In genomic region chr1:243725075-243725474, GRCh38 we compare ENCODE assay signal across 22 cellular contexts.
DNase-seq lines count a peak whose midpoint lies in the region; ATAC-seq and TF ChIP-seq lines count a peak whose summit lies in the region.
"Had no signal": no experiment of that assay in that cellular context is flagged by ENCODE, and none has a peak within 500 bp of the region (broad histone marks: within the 10 kb centered on the region; RNA-seq: fewer than 3 reads in every experiment).

No MANE protein-coding gene starts in this region.

- H3K4me2 ChIP-seq in SK-N-SH (no peak overlapping the region), IMR-90 (ENCODE audit: low read depth, low read length) (0 out of 2 replicates have a peak overlapping the region, but pooled peaks have one; percentile 4), osteoblast (ENCODE audit: insufficient read depth, low read length) (no peak overlapping the region)

- H3K9ac ChIP-seq in SK-N-SH (no peak overlapping the region), IMR-90 (ENCODE audit: low read depth, low read length) (no peak overlapping the region)

- no peak overlapping the region for H3K27ac ChIP-seq in SK-N-SH (ENCODE audit: low read depth in 2 of 2, low read length in 1 of 2)
- no peak overlapping the region for H3K27ac ChIP-seq in IMR-90 (ENCODE audit: insufficient read depth, low read length)
- no peak overlapping the region for H3K27ac ChIP-seq in osteoblast (ENCODE audit: low read depth, low read length)
- H3K27ac ChIP-seq: HL-60, neutrophil, psoas muscle had no signal

- H3K4me3 ChIP-seq in SK-N-SH (ENCODE audit: low read depth in 2 of 2, low read length in 1 of 2) (no peak overlapping the region), IMR-90 (ENCODE audit: insufficient read depth, low read depth, low read length) (no peak overlapping the region), osteoblast (ENCODE audit: insufficient read depth, low read length) (no peak overlapping the region)
- H3K4me3 ChIP-seq: psoas muscle had no signal

- CTCF ChIA-PET in SK-N-SH (lab: Yijun Ruan, JAX): no interaction called here
- CTCF ChIA-PET in IMR-90 (lab: Yijun Ruan, JAX): interaction anchor here (0.6 kb wide), 2 partner anchors 25 to 83 kb away, joined by 3 to 6 read pairs; no protein-coding TSS in a partner anchor
- CTCF ChIA-PET in activated B cell treated with CpG ODN at 0.5 μM for 24 hours (lab: Charles Lee): no interaction called here
- CTCF ChIA-PET in activated CD8-positive, alpha-beta T cell treated with anti-CD3 and anti-CD28 coated beads, Interleukin-2, amount 10 ng/mL, durations not matched to agents 7 days and 5 days (lab: Charles Lee): interaction anchor here (1.1 to 1.5 kb wide), 2 partner anchors 10 to 23 kb away, joined by 3 to 4 read pairs; no protein-coding TSS in a partner anchor

- H3K4me1 Mint-ChIP-seq in activated B cell treated with CpG ODN at 0.5 μM for 24 hours: peaks cover 50% of the 10 kb centered on the region
- H3K4me1 Mint-ChIP-seq in activated CD8-positive, alpha-beta T cell treated with anti-CD3 and anti-CD28 coated beads, Interleukin-2, amount 10 ng/mL, durations not matched to agents 7 days and 5 days (ENCODE audit: low read depth): peaks cover 8% of the 10 kb centered on the region

- H3K4ac ChIP-seq in IMR-90 (ENCODE audit: low read depth, low read length): no peak overlapping the region

- H2BK5ac ChIP-seq in IMR-90 (ENCODE audit: low read depth, low read length, poor library complexity, severe bottlenecking): no peak overlapping the region

- TF ChIP-seq CTCF in SK-N-SH (IDR thresholded peaks at IDR 0.05): no peak
- TF ChIP-seq CTCF in IMR-90 (conservative IDR thresholded peaks at IDR 0.05; ENCODE audit: low read depth, low read length): no peak
- TF ChIP-seq CTCF in activated B cell treated with CpG ODN at 0.5 μM for 24 hours (IDR thresholded peaks at IDR 0.05): no peak
- no peak for TF ChIP-seq CTCF in osteoblast (IDR thresholded peaks at IDR 0.05; ENCODE audit: extremely low read depth, low read depth, low read length)

- H3K4me3 Mint-ChIP-seq in activated B cell treated with CpG ODN at 0.5 μM for 24 hours: no peak overlapping the region
- no peak overlapping the region for H3K4me3 Mint-ChIP-seq in activated CD8-positive, alpha-beta T cell treated with anti-CD3 and anti-CD28 coated beads, Interleukin-2, amount 10 ng/mL, durations not matched to agents 7 days and 5 days
- H3K4me3 Mint-ChIP-seq: activated CD8-positive, alpha-beta T cell treated with anti-CD3 and anti-CD28 coated beads for 36 hours had no signal

- H4K5ac ChIP-seq in IMR-90 (ENCODE audit: low read depth, low read length): no peak overlapping the region

- no peak overlapping the region for H2BK20ac ChIP-seq in IMR-90 (ENCODE audit: low read depth, low read length)

- no peak overlapping the region for H4K8ac ChIP-seq in IMR-90 (ENCODE audit: low read depth in 2 of 2, low read length in 2 of 2)

- 0 out of 2 replicates have a peak overlapping the region, but pooled peaks have one; percentile 7 for H3K14ac ChIP-seq in IMR-90 (replicated peaks; ENCODE audit: low read depth, low read length)

- no peaks in the 10 kb centered on the region for H3K9me2 ChIP-seq in SK-N-SH

- TF ChIP-seq POLR2A in IMR-90 (IDR thresholded peaks at IDR 0.05; ENCODE audit: low read depth, low read length): no peak

- dilution Hi-C loops in IMR-90 (cut with HindIII; ENCODE audit: low sequenced_read_pairs, unreplicated experiment): no loop called here

- POLR2A ChIA-PET in SK-N-SH (lab: Yijun Ruan, JAX) (no interaction called here), IMR-90 (lab: Charles Lee; ENCODE audit: unreplicated experiment) (no interaction called here), activated B cell treated with CpG ODN at 0.5 μM for 24 hours (lab: Charles Lee) (no interaction called here)
- POLR2A ChIA-PET in activated CD8-positive, alpha-beta T cell treated with anti-CD3 and anti-CD28 coated beads, Interleukin-2, amount 10 ng/mL, durations not matched to agents 7 days and 5 days (lab: Charles Lee): no interaction called here

- no peaks in the 10 kb centered on the region for H3K9me1 ChIP-seq in IMR-90 (ENCODE audit: insufficient read depth, low read length)

- H3K9me3 Mint-ChIP-seq in activated B cell treated with CpG ODN at 0.5 μM for 24 hours: no peaks in the 10 kb centered on the region
- no peaks in the 10 kb centered on the region for H3K9me3 Mint-ChIP-seq in activated CD8-positive, alpha-beta T cell treated with anti-CD3 and anti-CD28 coated beads, Interleukin-2, amount 10 ng/mL, durations not matched to agents 7 days and 5 days (ENCODE audit: insufficient read depth)
- H3K9me3 Mint-ChIP-seq: activated CD8-positive, alpha-beta T cell treated with anti-CD3 and anti-CD28 coated beads for 36 hours had no signal

- in situ Hi-C loops in IMR-90 (cut with MboI; ENCODE audit: low sequenced_read_pairs): loop anchor here (25.0 kb wide), 1 partner anchor 537 kb away; no protein-coding TSS in a partner anchor

- BruUV-seq in IMR-90 (replicated peaks; lab: Mats Ljungman, UMichigan): no TSS peak

- no peak overlapping the region for H4K91ac ChIP-seq in IMR-90 (ENCODE audit: insufficient read depth, low read depth, low read length)

- no peak overlapping the region for H3K18ac ChIP-seq in IMR-90 (ENCODE audit: low read depth, low read length)

- WGBS in SK-N-SH (ENCODE audit: low lambda C conversion rate): 70% methylated on average over 3 of the region's 3 CpGs
- WGBS in IMR-90 (ENCODE audit: extremely low coverage in 2 of 2, insufficient read length in 1 of 2), 2 experiments: 75% methylated on average over 2 of the region's 3 CpGs; no CpG with 5 or more reads in 1 of the 2 experiments

- intact Hi-C loops in IMR-90 (cut with micrococcal nuclease) (no loop called here), activated B cell treated with CpG ODN at 0.5 μM for 24 hours (cut with micrococcal nuclease) (loop anchor here (5.0 kb wide), 1 partner anchor 322 kb away; no protein-coding TSS in a partner anchor), posterior cingulate gyrus (cut with DNase I) (no loop called here)

- no peak overlapping the region for H2AK5ac ChIP-seq in IMR-90 (ENCODE audit: low read depth, low read length)

- H3K27me3 ChIP-seq in SK-N-SH (ENCODE audit: insufficient read depth) (no peaks in the 10 kb centered on the region), IMR-90 (ENCODE audit: control insufficient read depth, insufficient read depth, low read length) (no peaks in the 10 kb centered on the region), osteoblast (ENCODE audit: insufficient read depth, low read length) (no peaks in the 10 kb centered on the region)
- H3K27me3 ChIP-seq: neutrophil had no signal

- ATAC-seq in SK-N-SH treated with all-trans-retinoic acid at 6 μM for 48 hours (peak; percentile 45), IMR-90 (ENCODE audit: low read depth) (no peak), activated B cell treated with CpG ODN at 0.5 μM for 24 hours (ENCODE audit: low read depth) (no peak)
- ATAC-seq in activated CD8-positive, alpha-beta T cell treated with anti-CD3 and anti-CD28 coated beads, Interleukin-2, amount 10 ng/mL, durations not matched to agents 7 days and 5 days: no peak
- ATAC-seq: activated CD8-positive, alpha-beta T cell treated with anti-CD3 and anti-CD28 coated beads for 36 hours; psoas muscle had no signal

- H2BK120ac ChIP-seq in IMR-90 (ENCODE audit: low read depth, low read length): no peak overlapping the region

- peaks cover 32 to 45% of the 10 kb centered on the region in 2 experiments for H3K79me1 ChIP-seq in IMR-90 (ENCODE audit: low read depth in 1 of 2, low read length in 2 of 2)

- no peak overlapping the region for H3K56ac ChIP-seq in IMR-90 (ENCODE audit: extremely low read depth, insufficient read depth, low read length)

- no peak overlapping the region for H2AFZ ChIP-seq in SK-N-SH (ENCODE audit: low read depth)
- H2AFZ ChIP-seq in IMR-90 (replicated peaks; ENCODE audit: low read length, poor library complexity): no peak overlapping the region
- no peak overlapping the region for H2AFZ ChIP-seq in osteoblast (ENCODE audit: low read length)

- no peak overlapping the region for H2BK15ac ChIP-seq in IMR-90 (ENCODE audit: low read depth, low read length)

- no peak for TF ChIP-seq EP300 in SK-N-SH (IDR thresholded peaks at IDR 0.05; ENCODE audit: borderline replicate concordance in 1 of 2, low read depth in 1 of 2, low read length in 1 of 2)

- TF ChIP-seq RAD21 in SK-N-SH (IDR thresholded peaks at IDR 0.05; ENCODE audit: low read length) (no peak), IMR-90 (IDR thresholded peaks at IDR 0.05; ENCODE audit: low read length) (no peak)

- H3K9me3 ChIP-seq in SK-N-SH (no peaks in the 10 kb centered on the region), IMR-90 (ENCODE audit: control insufficient read depth, insufficient read depth, low read length) (no peaks in the 10 kb centered on the region), osteoblast (ENCODE audit: low read depth, low read length) (no peaks in the 10 kb centered on the region)
- H3K9me3 ChIP-seq: neutrophil, psoas muscle had no signal

- H3K4me1 ChIP-seq in SK-N-SH (ENCODE audit: control insufficient read depth in 1 of 2, insufficient read depth in 2 of 2, low read depth in 1 of 2, low read length in 1 of 2): peaks cover 0 to 3% of the 10 kb centered on the region in 2 experiments; a peak in 1 of 4 replicates
- peaks cover 4% of the 10 kb centered on the region; the same call in 1 of the 2 replicates for H3K4me1 ChIP-seq in IMR-90 (ENCODE audit: control insufficient read depth, insufficient read depth, low read length)
- H3K4me1 ChIP-seq in osteoblast (ENCODE audit: insufficient read depth, low read length): peaks cover 3% of the 10 kb centered on the region
- H3K4me1 ChIP-seq: psoas muscle had no signal

- peaks cover 65% of the 10 kb centered on the region for H3K79me2 ChIP-seq in SK-N-SH (ENCODE audit: insufficient read depth)
- peaks cover 44% of the 10 kb centered on the region for H3K79me2 ChIP-seq in osteoblast (ENCODE audit: insufficient read depth, low read length)

- H3K36me3 Mint-ChIP-seq in activated B cell treated with CpG ODN at 0.5 μM for 24 hours (ENCODE audit: low read depth): peaks cover 6% of the 10 kb centered on the region
- H3K36me3 Mint-ChIP-seq in activated CD8-positive, alpha-beta T cell treated with anti-CD3 and anti-CD28 coated beads, Interleukin-2, amount 10 ng/mL, durations not matched to agents 7 days and 5 days (ENCODE audit: low read depth): peaks cover 3% of the 10 kb centered on the region

- peaks cover 7% of the 10 kb centered on the region for H3F3A ChIP-seq in SK-N-SH (replicated peaks; ENCODE audit: insufficient read depth)

- no peak overlapping the region for H2AK9ac ChIP-seq in IMR-90 (replicated peaks; ENCODE audit: low read depth, low read length, poor library complexity)

- peak overlapping the region; percentile 59 for H3K27ac Mint-ChIP-seq in activated B cell treated with CpG ODN at 0.5 μM for 24 hours
- no peak overlapping the region for H3K27ac Mint-ChIP-seq in activated CD8-positive, alpha-beta T cell treated with anti-CD3 and anti-CD28 coated beads, Interleukin-2, amount 10 ng/mL, durations not matched to agents 7 days and 5 days
- H3K27ac Mint-ChIP-seq: activated CD8-positive, alpha-beta T cell treated with anti-CD3 and anti-CD28 coated beads for 36 hours had no signal

- H3K36me3 ChIP-seq in SK-N-SH (replicated peaks in 1 of 2; ENCODE audit: control insufficient read depth in 1 of 2, insufficient read depth in 2 of 2, low read length in 1 of 2) (peaks cover 0 to 2% of the 10 kb centered on the region in 2 experiments), IMR-90 (ENCODE audit: control insufficient read depth, insufficient read depth, low read length) (peaks cover 3% of the 10 kb centered on the region; the same call in 1 of the 2 replicates), osteoblast (ENCODE audit: insufficient read depth, low read length) (no peaks in the 10 kb centered on the region)
- H3K36me3 ChIP-seq: neutrophil had no signal

- no peaks in the 10 kb centered on the region for H3K27me3 Mint-ChIP-seq in activated B cell treated with CpG ODN at 0.5 μM for 24 hours
- H3K27me3 Mint-ChIP-seq in activated CD8-positive, alpha-beta T cell treated with anti-CD3 and anti-CD28 coated beads, Interleukin-2, amount 10 ng/mL, durations not matched to agents 7 days and 5 days (ENCODE audit: low read depth): no peaks in the 10 kb centered on the region
- H3K27me3 Mint-ChIP-seq: activated CD8-positive, alpha-beta T cell treated with anti-CD3 and anti-CD28 coated beads for 36 hours had no signal

- H3K23ac ChIP-seq in IMR-90 (ENCODE audit: low read depth, low read length): no peak overlapping the region

- H4K20me1 ChIP-seq in SK-N-SH (ENCODE audit: insufficient read depth) (no peaks in the 10 kb centered on the region), IMR-90 (ENCODE audit: insufficient read depth, low read length) (no peaks in the 10 kb centered on the region; the same call in 1 of the 2 replicates), osteoblast (ENCODE audit: insufficient read depth, low read length) (no peaks in the 10 kb centered on the region)

- DNase-seq in SK-N-SH (no peak), IMR-90 (no peak), activated B cell treated with CpG ODN at 0.5 μM for 24 hours (no peak), osteoblast (ENCODE audit: insufficient read length, low spot score, missing footprints) (peak; percentile 39), posterior cingulate gyrus (no peak), NCI-H1930 (lab: John Stamatoyannopoulos, UW) (no peak)
- DNase-seq in activated CD8-positive, alpha-beta T cell treated with anti-CD3 and anti-CD28 coated beads, Interleukin-2, amount 10 ng/mL, durations not matched to agents 7 days and 5 days: no peak
- DNase-seq: activated CD4-positive, CD25-positive, alpha-beta regulatory T cell treated with anti-CD3 and anti-CD28 coated beads, Interleukin-2, amount 50 U/mL, for 72 hours; activated CD8-positive, alpha-beta T cell treated with anti-CD3 and anti-CD28 coated beads for 36 hours; activated effector memory CD4-positive, alpha-beta T cell treated with anti-CD3 and anti-CD28 coated beads, Interleukin-2, amount 50 U/mL, for 16 hours; activated T-cell treated with anti-CD3 and anti-CD28 coated beads for 4 hours; AML-193; GDM1; H7; NCI-H1417 treated with DMSO at 0.1 percent for 48 hours; NCI-H2171; NCI-H524 treated with DMSO at 0.1 percent for 48 hours; psoas muscle; SW 1271 had no signal

Comparison
In these comparisons a context has a peak if more than half of its experiments do, and no peak if none do; other contexts are left out.
1. CTCF ChIA-PET loops: an anchor here in IMR-90 (0.6 kb wide) and activated CD8-positive, alpha-beta T cell treated with anti-CD3 and anti-CD28 coated beads, Interleukin-2, amount 10 ng/mL, durations not matched to agents 7 days and 5 days (1.1 to 1.5 kb wide); none called in SK-N-SH and activated B cell treated with CpG ODN at 0.5 μM for 24 hours.